In the genomic region with DNA sequence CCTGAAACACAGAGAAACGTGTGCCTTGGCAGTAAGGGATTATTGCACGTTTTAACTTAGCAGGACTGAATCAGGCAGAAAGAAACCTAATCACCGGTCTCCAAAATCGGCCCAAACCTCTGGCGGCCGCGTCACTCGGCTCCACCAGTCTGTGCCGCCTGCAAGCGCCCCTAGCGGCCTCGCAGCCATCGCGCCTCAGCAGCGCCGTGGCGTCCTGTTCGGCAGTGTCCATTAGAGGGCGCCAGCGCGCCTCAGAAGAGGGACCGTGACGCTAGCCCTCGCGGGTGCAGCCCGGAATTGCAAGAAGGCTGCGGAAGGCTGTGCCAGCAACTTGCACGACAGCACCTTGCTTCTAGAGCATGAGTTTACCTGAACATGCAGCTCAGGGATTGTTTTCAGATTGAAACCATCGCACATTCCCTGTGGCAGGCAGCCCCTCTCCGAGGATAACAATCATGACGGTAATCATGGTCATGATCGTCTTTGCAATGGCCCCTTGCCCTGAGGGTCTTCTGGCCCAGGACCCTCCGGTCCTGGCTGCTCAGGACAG, we compare ENCODE assay signal across 8 cellular contexts.
A peak's percentile ranks its signal among the peaks of the same experiment; 100 is the strongest.
DNase-seq lines count a peak whose midpoint lies in the region; ATAC-seq and TF ChIP-seq lines count a peak whose summit lies in the region.

No MANE protein-coding gene starts in this region.

- ATAC-seq in GM21447 (IDR thresholded peaks at IDR 0.05; ENCODE audit: unreplicated experiment), result peak; percentile 96

- H3K9ac ChIP-seq in HUES48 (ENCODE audit: low read depth, low read length) (0 out of 2 replicates have a peak overlapping the region, but pooled peaks have one; percentile 9), endodermal cell (ENCODE audit: extremely low read depth, low read length, poor library complexity, severe bottlenecking) (no peak overlapping the region)

- H3K4me3 ChIP-seq in HUES48 (ENCODE audit: low read depth, low read length), result peak overlapping the region; percentile 57
- H3K4me3 ChIP-seq in endodermal cell (ENCODE audit: low read length), result peak overlapping the region; percentile 73

- intact Hi-C loops in Calu3 (cut with micrococcal nuclease; ENCODE audit: unreplicated experiment), result loop anchor here (2.0 kb wide), 2 partner anchors 212 to 324 kb away; a partner anchor contains a TSS

- H3K27ac ChIP-seq in HUES48 (ENCODE audit: low read depth, low read length), result no peak overlapping the region
- no peak overlapping the region for H3K27ac ChIP-seq in endodermal cell (ENCODE audit: low read depth, low read length)

- DNase-seq in Calu3, result peak; percentile 93
- peak; percentile 89 for DNase-seq in NOMO-1 treated with dmso at 0.1 percent for 144 hours (lab: John Stamatoyannopoulos, UW; ENCODE audit: unreplicated experiment)
- DNase-seq in activated CD8-positive, alpha-beta memory T cell treated with anti-CD3 and anti-CD28 coated beads, Interleukin-2, amount 50 U/mL, for 24 hours (ENCODE audit: extremely low read depth), result peak; percentile 89
- peak; percentile 99 for DNase-seq in endodermal cell
- DNase-seq in mesenteric fat pad (ENCODE audit: low spot score), result peak; percentile 99
- peak; percentile 93 for DNase-seq in stimulated activated CD8-positive, alpha-beta memory T cell treated with anti-CD3 and anti-CD28 coated beads, Interleukin-12 subunit alpha, Interleukin-12 subunit beta, amount 100 ng/mL, for 4 hours (ENCODE audit: low read depth)

- TF ChIP-seq CTCF in Calu3 (IDR thresholded peaks at IDR 0.05; ENCODE audit: unreplicated experiment) (peak; percentile 95), endodermal cell (conservative IDR thresholded peaks at IDR 0.05) (peak; percentile 100)

- H3K4me1 Mint-ChIP-seq in Calu3 (ENCODE audit: low read depth, unreplicated experiment) (peaks cover 8% of the 10 kb centered on the region), endodermal cell (peaks cover 10% of the 10 kb centered on the region)

- H3K36me3 ChIP-seq in HUES48 (ENCODE audit: control insufficient read depth, insufficient read depth, low read length), result no peaks in the 10 kb centered on the region
- no peaks in the 10 kb centered on the region for H3K36me3 ChIP-seq in endodermal cell (ENCODE audit: control insufficient read depth, insufficient read depth, low read length)

- 7 to 11% methylated on average over 30 to 33 of the region's 33 CpGs for WGBS in endodermal cell (ENCODE audit: insufficient coverage in 1 of 2, insufficient read length in 1 of 2), 2 experiments

- H3K36me3 Mint-ChIP-seq in Calu3 (ENCODE audit: insufficient read depth, unreplicated experiment) (peaks cover 5% of the 10 kb centered on the region), endodermal cell (ENCODE audit: low read depth) (no peaks in the 10 kb centered on the region)

- H3K27ac Mint-ChIP-seq in Calu3 (ENCODE audit: unreplicated experiment) (peak overlapping the region; percentile 52), endodermal cell (peak overlapping the region; percentile 93)

- H3K9me3 Mint-ChIP-seq in Calu3 (ENCODE audit: low read depth, unreplicated experiment), result no peaks in the 10 kb centered on the region
- H3K9me3 Mint-ChIP-seq in endodermal cell, result peaks cover under 1% of the 10 kb centered on the region

- H3K4me3 Mint-ChIP-seq in Calu3 (ENCODE audit: low read depth, unreplicated experiment), result peak overlapping the region; percentile 84
- H3K4me3 Mint-ChIP-seq in endodermal cell, result peak overlapping the region; percentile 50

- H3K4me1 ChIP-seq in HUES48 (ENCODE audit: control insufficient read depth, insufficient read depth, low read length) (peaks cover 3% of the 10 kb centered on the region; the same call in 1 of the 2 replicates), endodermal cell (ENCODE audit: control insufficient read depth, insufficient read depth, low read length) (no peaks in the 10 kb centered on the region)

- CTCF ChIA-PET in Calu3 (lab: Charles Lee), result interaction anchor here (0.9 kb wide), 2 partner anchors 179 to 325 kb away, joined by 3 to 5 read pairs; no protein-coding TSS in a partner anchor

- peaks cover 9% of the 10 kb centered on the region for H3K27me3 ChIP-seq in HUES48 (ENCODE audit: control insufficient read depth, insufficient read depth, low read length)
- H3K27me3 ChIP-seq in endodermal cell (ENCODE audit: control insufficient read depth, insufficient read depth, low read length, poor library complexity, severe bottlenecking), result peaks cover 28% of the 10 kb centered on the region

- H3K27me3 Mint-ChIP-seq in Calu3 (ENCODE audit: unreplicated experiment) (peaks cover 24% of the 10 kb centered on the region), endodermal cell (ENCODE audit: insufficient read depth) (peaks cover 24% of the 10 kb centered on the region)

- H3K9me3 ChIP-seq in HUES48 (ENCODE audit: control insufficient read depth, insufficient read depth, low read length), result no peaks in the 10 kb centered on the region
- H3K9me3 ChIP-seq in endodermal cell (ENCODE audit: control insufficient read depth, low read length), result no peaks in the 10 kb centered on the region

- BruUV-seq in Calu3 (replicated peaks; lab: Mats Ljungman, UMichigan), result no TSS peak
